Comparison of ENCODE assay signal across 8 cellular contexts in genomic region chr17:19977360-19978205, GRCh38. TPM values are rescaled to one million over a fixed set of nuclear protein-coding genes. Genes with fewer than 3 reads are reported as not detected.
DNase-seq lines count a peak whose midpoint lies in the region; ATAC-seq and TF ChIP-seq lines count a peak whose summit lies in the region.

A gene with protein sequence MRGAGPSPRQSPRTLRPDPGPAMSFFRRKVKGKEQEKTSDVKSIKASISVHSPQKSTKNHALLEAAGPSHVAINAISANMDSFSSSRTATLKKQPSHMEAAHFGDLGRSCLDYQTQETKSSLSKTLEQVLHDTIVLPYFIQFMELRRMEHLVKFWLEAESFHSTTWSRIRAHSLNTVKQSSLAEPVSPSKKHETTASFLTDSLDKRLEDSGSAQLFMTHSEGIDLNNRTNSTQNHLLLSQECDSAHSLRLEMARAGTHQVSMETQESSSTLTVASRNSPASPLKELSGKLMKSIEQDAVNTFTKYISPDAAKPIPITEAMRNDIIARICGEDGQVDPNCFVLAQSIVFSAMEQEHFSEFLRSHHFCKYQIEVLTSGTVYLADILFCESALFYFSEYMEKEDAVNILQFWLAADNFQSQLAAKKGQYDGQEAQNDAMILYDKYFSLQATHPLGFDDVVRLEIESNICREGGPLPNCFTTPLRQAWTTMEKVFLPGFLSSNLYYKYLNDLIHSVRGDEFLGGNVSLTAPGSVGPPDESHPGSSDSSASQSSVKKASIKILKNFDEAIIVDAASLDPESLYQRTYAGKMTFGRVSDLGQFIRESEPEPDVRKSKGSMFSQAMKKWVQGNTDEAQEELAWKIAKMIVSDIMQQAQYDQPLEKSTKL (minus strand): TSS chr17:19977828. CDS start chr17:19977679, 149 bp downstream.

- peak within 1 kb of the TSS; percentile 85 for H2BK120ac ChIP-seq in trophoblast cell (ENCODE audit: insufficient read depth, low read length, poor library complexity)

- H3K9ac ChIP-seq in SU-DHL-6 (ENCODE audit: low read length) (peak within 1 kb of the TSS; percentile 97), trophoblast cell (ENCODE audit: low read length) (peak within 1 kb of the TSS; percentile 82)

- peaks cover 12% of the 10 kb centered on the region for H3K79me1 ChIP-seq in trophoblast cell (ENCODE audit: low read length)

- peak within 1 kb of the TSS; percentile 91 for H2BK5ac ChIP-seq in trophoblast cell (ENCODE audit: low read depth, low read length, poor library complexity)

- H3K4ac ChIP-seq in trophoblast cell (ENCODE audit: low read depth, low read length), result peak within 1 kb of the TSS; percentile 98

- TF ChIP-seq POLR2A in GM10847 (IDR thresholded peaks at IDR 0.05; ENCODE audit: extremely low read depth, insufficient read length) (peak; percentile 65), transverse colon (IDR thresholded peaks at IDR 0.05) (peak; percentile 73)

- no peaks in the 10 kb centered on the region for H3K27me3 Mint-ChIP-seq in activated naive CD8-positive, alpha-beta T cell treated with anti-CD3 and anti-CD28 coated beads, Interleukin-2, amount 10 ng/mL, durations not matched to agents 7 days and 5 days

- intact Hi-C loops in transverse colon (cut with DNase I; ENCODE audit: low total_unique reads), result no loop called here

- H3F3A ChIP-seq in SU-DHL-6 (ENCODE audit: insufficient read depth), result 0 out of 2 replicates have a peak, but pooled peaks cover 2% of the 10 kb centered on the region

- TF ChIP-seq CTCF in SU-DHL-6 (IDR thresholded peaks at IDR 0.05; ENCODE audit: insufficient read depth, low read length, poor library complexity, severe bottlenecking) (no peak), cardiac muscle cell (IDR thresholded peaks at IDR 0.05; ENCODE audit: low read depth, low read length) (no peak), transverse colon (IDR thresholded peaks at IDR 0.05) (no peak)

- ATAC-seq in HG02588 (IDR thresholded peaks at IDR 0.05; ENCODE audit: unreplicated experiment), result peak; percentile 85
- peak; percentile 84 for ATAC-seq in activated naive CD8-positive, alpha-beta T cell treated with anti-CD3 and anti-CD28 coated beads, Interleukin-2, amount 10 ng/mL, durations not matched to agents 7 days and 5 days (ENCODE audit: low read depth)

- WGBS in trophoblast cell (ENCODE audit: extremely low coverage, insufficient coverage, insufficient read length), result no CpG with 5 or more reads among the region's 75 CpGs
- 0% methylated on average over 2 to 50 of the region's 75 CpGs for WGBS in transverse colon (ENCODE audit: low coverage in 1 of 2), 2 donors

- TF ChIP-seq EP300 in transverse colon (IDR thresholded peaks at IDR 0.05; ENCODE audit: low read depth), result no peak

- in situ Hi-C loops in transverse colon (cut with MboI; ENCODE audit: low pct_ligation_motif_present in 1 of 4, low pct_unique_long_range_greater_than_20kb in 1 of 4, low sequenced_read_pairs in 3 of 4), result loop anchor here in 1 of 4 donors (25.0 kb wide), 1 partner anchor 335 kb away; no protein-coding TSS in a partner anchor

- peak within 1 kb of the TSS; percentile 97 for H3K18ac ChIP-seq in trophoblast cell (ENCODE audit: low read length)

- H3K27ac ChIP-seq in SU-DHL-6 (ENCODE audit: low read depth, low read length) (peak within 1 kb of the TSS; percentile 83), cardiac muscle cell (peak within 1 kb of the TSS; percentile 92), trophoblast cell (ENCODE audit: low read depth, low read length) (peak within 1 kb of the TSS; percentile 86), transverse colon (peak within 1 kb of the TSS; percentile 88 to 94 (median 92))

- H3K36me3 ChIP-seq in SU-DHL-6 (ENCODE audit: low read length) (no peaks in the 10 kb centered on the region), cardiac muscle cell (no peaks in the 10 kb centered on the region), trophoblast cell (ENCODE audit: control insufficient read depth in 1 of 2, insufficient read depth in 2 of 2, low read length in 2 of 2) (no peaks in the 10 kb centered on the region), transverse colon (no peaks in the 10 kb centered on the region)

- H3K23ac ChIP-seq in trophoblast cell (ENCODE audit: low read length), result peak within 1 kb of the TSS; percentile 12

- no peaks in the 10 kb centered on the region for H3K9me2 ChIP-seq in SU-DHL-6 (replicated peaks; ENCODE audit: insufficient read depth, low read length)

- no peaks in the 10 kb centered on the region for H3K27me3 ChIP-seq in SU-DHL-6 (ENCODE audit: low read length)
- no peaks in the 10 kb centered on the region for H3K27me3 ChIP-seq in cardiac muscle cell
- no peaks in the 10 kb centered on the region for H3K27me3 ChIP-seq in trophoblast cell (ENCODE audit: insufficient read depth, low read length)
- no peaks in the 10 kb centered on the region for H3K27me3 ChIP-seq in transverse colon

- H3K4me1 ChIP-seq in cardiac muscle cell (ENCODE audit: low read depth) (peaks cover 8% of the 10 kb centered on the region), trophoblast cell (ENCODE audit: control insufficient read depth in 1 of 2, insufficient read depth in 2 of 2, low read length in 2 of 2) (peaks cover 4 to 9% of the 10 kb centered on the region in 2 experiments), transverse colon (peaks cover 15 to 22% (median 20%) of the 10 kb centered on the region in 4 donors)

- H3K14ac ChIP-seq in trophoblast cell (ENCODE audit: low read length), result peak within 1 kb of the TSS; percentile 99

- H2BK12ac ChIP-seq in trophoblast cell (ENCODE audit: low read length), result no peak within 1 kb of the TSS

- peaks cover 50% of the 10 kb centered on the region for H3K79me2 ChIP-seq in SU-DHL-6 (ENCODE audit: insufficient read depth, low read length)
- peaks cover 16% of the 10 kb centered on the region for H3K79me2 ChIP-seq in trophoblast cell (ENCODE audit: control insufficient read depth, insufficient read depth, low read length, poor library complexity)

- H3K9me3 Mint-ChIP-seq in activated naive CD8-positive, alpha-beta T cell treated with anti-CD3 and anti-CD28 coated beads, Interleukin-2, amount 10 ng/mL, durations not matched to agents 7 days and 5 days, result no peaks in the 10 kb centered on the region

- POLR2A ChIA-PET in activated naive CD8-positive, alpha-beta T cell treated with anti-CD3 and anti-CD28 coated beads, Interleukin-2, amount 10 ng/mL, durations not matched to agents 7 days and 5 days (lab: Charles Lee), result interaction anchor here (0.5 to 1.7 kb wide), 13 partner anchors 13 to 339 kb away, joined by 3 to 9 read pairs (median 4); partner anchors contain the start of genes ALDH3A2 and ULK2

- H3K4me3 ChIP-seq in SU-DHL-6 (ENCODE audit: insufficient read depth, low read length, poor library complexity, severe bottlenecking) (peak within 1 kb of the TSS; percentile 60), cardiac muscle cell (peak within 1 kb of the TSS; percentile 94), trophoblast cell (ENCODE audit: low read depth, low read length) (peak within 1 kb of the TSS; percentile 92), transverse colon (peak within 1 kb of the TSS; percentile 68 to 99 (median 92))

- peak within 1 kb of the TSS; percentile 100 for H4K8ac ChIP-seq in trophoblast cell (ENCODE audit: low read depth, low read length)

- H4K91ac ChIP-seq in trophoblast cell (ENCODE audit: low read depth, low read length), result peak within 1 kb of the TSS; percentile 98

- H3K4me2 ChIP-seq in SU-DHL-6 (ENCODE audit: low read depth, low read length, poor library complexity, severe bottlenecking) (peak within 1 kb of the TSS; percentile 97), trophoblast cell (ENCODE audit: low read length) (peak within 1 kb of the TSS; percentile 98)

- H3K9me3 ChIP-seq in SU-DHL-6 (ENCODE audit: insufficient read depth, low read length), result no peaks in the 10 kb centered on the region
- H3K9me3 ChIP-seq in cardiac muscle cell (ENCODE audit: low read depth), result no peaks in the 10 kb centered on the region
- H3K9me3 ChIP-seq in trophoblast cell (ENCODE audit: insufficient read depth, low read depth, low read length), result peaks cover 2% of the 10 kb centered on the region
- no peaks in the 10 kb centered on the region for H3K9me3 ChIP-seq in transverse colon

- H3K36me3 Mint-ChIP-seq in activated naive CD8-positive, alpha-beta T cell treated with anti-CD3 and anti-CD28 coated beads, Interleukin-2, amount 10 ng/mL, durations not matched to agents 7 days and 5 days, result peaks cover 21% of the 10 kb centered on the region

- DNase-seq in NCI-H1092 (lab: John Stamatoyannopoulos, UW), result peak; percentile 66
- DNase-seq in activated naive CD8-positive, alpha-beta T cell treated with anti-CD3 and anti-CD28 coated beads, Interleukin-2, amount 10 ng/mL, durations not matched to agents 7 days and 5 days, result peak; percentile 95
- peak; percentile 90 to 93 for DNase-seq in cardiac muscle cell (ENCODE audit: low read depth in 1 of 2, low spot score in 1 of 2)
- peak; percentile 76 to 88 for DNase-seq in trophoblast cell
- DNase-seq in transverse colon, result peak; percentile 96

- H2AK5ac ChIP-seq in trophoblast cell (ENCODE audit: low read length), result peak within 1 kb of the TSS; percentile 96

- H3K4me1 Mint-ChIP-seq in activated naive CD8-positive, alpha-beta T cell treated with anti-CD3 and anti-CD28 coated beads, Interleukin-2, amount 10 ng/mL, durations not matched to agents 7 days and 5 days, result peaks cover 33% of the 10 kb centered on the region

- H4K20me1 ChIP-seq in SU-DHL-6 (ENCODE audit: low read depth, low read length), result no peaks in the 10 kb centered on the region

- H3K4me3 Mint-ChIP-seq in activated naive CD8-positive, alpha-beta T cell treated with anti-CD3 and anti-CD28 coated beads, Interleukin-2, amount 10 ng/mL, durations not matched to agents 7 days and 5 days, result peak within 1 kb of the TSS; percentile 87

- peak within 1 kb of the TSS; percentile 100 for H4K12ac ChIP-seq in trophoblast cell (ENCODE audit: low read depth, low read length)

- H3K27ac Mint-ChIP-seq in activated naive CD8-positive, alpha-beta T cell treated with anti-CD3 and anti-CD28 coated beads, Interleukin-2, amount 10 ng/mL, durations not matched to agents 7 days and 5 days, result peak within 1 kb of the TSS; percentile 94

- H2AFZ ChIP-seq in SU-DHL-6 (ENCODE audit: low read depth, low read length, severe bottlenecking) (peak within 1 kb of the TSS; percentile 99), trophoblast cell (ENCODE audit: insufficient read depth, low read length, poor library complexity) (peak within 1 kb of the TSS; percentile 99)

RNA-seq across cellular contexts. Expression of the gene that starts here (rescaled TPM):
- 10 to 100 TPM; 48.7 to 55.9 TPM for total RNA-seq in activated naive CD8-positive, alpha-beta T cell treated with anti-CD3 and anti-CD28 coated beads, Interleukin-2, amount 10 ng/mL, durations not matched to agents 7 days and 5 days
- total RNA-seq in cardiac muscle cell (12.6 and 18.3 TPM in 2 replicates), transverse colon (10 to 100 TPM; 18.7 to 36.8 (median 25.3) TPM)
- polyA plus RNA-seq in cardiac muscle cell, result 16.3 and 20.8 TPM in 2 replicates
- polyA plus RNA-seq in trophoblast cell (2013), result 12.9 and 13.5 TPM in 2 replicates

Comparison
In these comparisons a context has a peak if more than half of its experiments do, and no peak if none do; other contexts are left out.
1. Peak in every context shown above with its lines: DNase-seq, ATAC-seq, H3K4me3 ChIP-seq and H3K27ac ChIP-seq.